Comparison of ENCODE assay signal across 29 cellular contexts in the genomic region with DNA sequence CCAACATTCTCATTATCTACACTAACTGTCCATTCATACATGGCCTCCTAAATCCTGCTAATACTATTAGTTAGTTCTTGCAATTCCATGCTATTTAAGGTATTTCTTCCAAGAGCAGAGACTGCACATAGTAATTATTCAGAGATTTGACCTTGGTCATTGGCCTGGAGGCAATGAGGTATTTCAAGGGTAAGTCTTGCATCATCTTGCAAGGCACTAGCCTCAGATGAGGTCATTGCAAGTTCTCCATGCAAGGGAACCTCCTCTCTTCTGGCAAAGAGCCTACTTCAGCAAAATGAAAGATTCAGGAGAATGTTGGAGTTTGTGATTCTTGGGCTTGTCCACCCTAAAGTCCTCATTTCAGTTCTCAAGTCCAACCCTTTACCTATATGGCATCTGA. TPM values are rescaled to one million over a fixed set of nuclear protein-coding genes. Genes with fewer than 3 reads are reported as not detected.
DNase-seq lines count a peak whose midpoint lies in the region; ATAC-seq, FAIRE-seq and TF ChIP-seq lines count a peak whose summit lies in the region.
"Had no signal": no experiment of that assay in that cellular context is flagged by ENCODE, and none has a peak within 500 bp of the region (broad histone marks: within the 10 kb centered on the region; RNA-seq: fewer than 3 reads in every experiment).

No MANE protein-coding gene starts in this region.

- H2BK120ac ChIP-seq in IMR-90 (ENCODE audit: low read depth, low read length), result no peak overlapping the region

- no peak for TF ChIP-seq RAD21 in IMR-90 (IDR thresholded peaks at IDR 0.05; ENCODE audit: low read length)
- no peak for TF ChIP-seq RAD21 in K562 (CRISPR knock-in tag; conservative IDR thresholded peaks at IDR 0.05 in 1 of 2, IDR thresholded peaks at IDR 0.05 in 1 of 2)

- H3K9me1 ChIP-seq in IMR-90 (ENCODE audit: insufficient read depth, low read length) (no peaks in the 10 kb centered on the region), K562 (ENCODE audit: control insufficient read depth, insufficient read depth, low read length) (no peaks in the 10 kb centered on the region)

- FAIRE-seq in K562 (lab: Jason Lieb, UNC), result no peak
- FAIRE-seq: frontal cortex, H54 had no signal

- H3K27me3 ChIP-seq in IMR-90 (ENCODE audit: control insufficient read depth, insufficient read depth, low read length) (no peaks in the 10 kb centered on the region), K562 (ENCODE audit: control insufficient read depth in 2 of 2, insufficient read depth in 2 of 2, low read length in 2 of 2) (no peaks in the 10 kb centered on the region), ovary (no peaks in the 10 kb centered on the region)
- H3K27me3 ChIP-seq: cardiac muscle cell, right atrium auricular region, thyroid gland had no signal

- H4K5ac ChIP-seq in IMR-90 (ENCODE audit: low read depth, low read length), result no peak overlapping the region

- H3K4me1 Mint-ChIP-seq in chondrocyte (ENCODE audit: low read depth), result peaks cover 10% of the 10 kb centered on the region
- H3K4me1 Mint-ChIP-seq: immature natural killer cell, natural killer cell had no signal

- H3K27me3 Mint-ChIP-seq in chondrocyte (ENCODE audit: low read depth), result no peaks in the 10 kb centered on the region
- H3K27me3 Mint-ChIP-seq: CD4-positive, alpha-beta T cell; dendritic cell treated with granulocyte-macrophage colony-stimulating factor and Interleukin-4, amounts not matched to agents 40 ng/mL and 50 ng/mL, for 4 days; stimulated activated naive CD8-positive, alpha-beta T cell treated with anti-CD3 and anti-CD28 coated beads, Interleukin-15, Interleukin-2, amounts not matched to agents 100 ng/mL and 50 ng/mL, for 24 hours had no signal

- no peak overlapping the region for H2AK9ac ChIP-seq in IMR-90 (replicated peaks; ENCODE audit: low read depth, low read length, poor library complexity)

- intact Hi-C loops in IMR-90 (cut with micrococcal nuclease), result no loop called here
- intact Hi-C loops in K562 (cut with micrococcal nuclease), result no loop called here
- intact Hi-C loops in ovary (cut with DNase I), result no loop called here

- TF ChIP-seq EP300 in K562 (IDR thresholded peaks at IDR 0.05; ENCODE audit: low read length) (no peak), ovary (IDR thresholded peaks at IDR 0.05) (no peak)

- H3K4me3 ChIP-seq in IMR-90 (ENCODE audit: insufficient read depth, low read depth, low read length) (no peak overlapping the region), K562 (no peak overlapping the region), ovary (no peak overlapping the region)
- H3K4me3 ChIP-seq: cardiac muscle cell, left ventricle myocardium inferior, right atrium auricular region, SK-N-MC, thyroid gland had no signal

- H2BK5ac ChIP-seq in IMR-90 (ENCODE audit: low read depth, low read length, poor library complexity, severe bottlenecking), result no peak overlapping the region

- H3K9ac ChIP-seq in IMR-90 (ENCODE audit: low read depth, low read length) (no peak overlapping the region), K562 (ENCODE audit: insufficient read depth in 1 of 2, low read depth in 2 of 2, low read length in 2 of 2) (no peak overlapping the region)

- H3K4me1 ChIP-seq in IMR-90 (ENCODE audit: control insufficient read depth, insufficient read depth, low read length), result no peaks in the 10 kb centered on the region
- H3K4me1 ChIP-seq in K562 (replicated peaks in 1 of 2; ENCODE audit: control insufficient read depth in 2 of 2, insufficient read depth in 2 of 2, low read length in 2 of 2), result no peaks in the 10 kb centered on the region
- no peaks in the 10 kb centered on the region for H3K4me1 ChIP-seq in ovary (ENCODE audit: insufficient read depth)
- H3K4me1 ChIP-seq: left ventricle myocardium inferior, right atrium auricular region had no signal

- CTCF ChIA-PET in IMR-90 (lab: Yijun Ruan, JAX), result interaction anchor here (0.6 kb wide), 1 partner anchor 284 kb away, joined by 3 read pairs; no protein-coding TSS in a partner anchor
- CTCF ChIA-PET in K562 (lab: Yijun Ruan, JAX; ENCODE audit: low intra/inter-chr PET ratio), result no interaction called here

- H3K18ac ChIP-seq in IMR-90 (ENCODE audit: low read depth, low read length), result no peak overlapping the region

- no peak overlapping the region for H4K8ac ChIP-seq in IMR-90 (ENCODE audit: low read depth in 2 of 2, low read length in 2 of 2)

- ATAC-seq in IMR-90 (ENCODE audit: low read depth) (no peak; the same call in 1 of the 2 replicates), K562 (no peak), HG02763 (IDR thresholded peaks at IDR 0.05; ENCODE audit: unreplicated experiment) (no peak), GM18858 (IDR thresholded peaks at IDR 0.05; ENCODE audit: unreplicated experiment) (no peak)
- ATAC-seq: natural killer cell had no signal

- H4K20me1 ChIP-seq in IMR-90 (ENCODE audit: insufficient read depth, low read length) (no peaks in the 10 kb centered on the region), K562 (replicated peaks; ENCODE audit: control insufficient read depth, insufficient read depth, low read length) (no peaks in the 10 kb centered on the region)

- peak; percentile 54 for DNase-seq in IMR-90
- no peak for DNase-seq in K562 (ENCODE audit: extremely low read depth in 1 of 4, low spot score in 3 of 4)
- DNase-seq in fibroblast of the conjunctiva (ENCODE audit: low read depth), result peak; percentile 71
- no peak for DNase-seq in ovary
- DNase-seq in chondrocyte (ENCODE audit: low spot score), result no peak
- DNase-seq: activated CD8-positive, alpha-beta memory T cell treated with anti-CD3 and anti-CD28 coated beads for 24 hours; activated T-cell treated with anti-CD3 and anti-CD28 coated beads, Interleukin-2, amount 50 U/mL, for 1 hour; CD4-positive, alpha-beta T cell; hippocampal formation; immature natural killer cell; Kasumi-1; left ventricle myocardium inferior; natural killer cell; NCI-H1092; NCI-H187 treated with DMSO at 0.1 percent for 48 hours; NCI-H748 treated with DMSO at 0.1 percent for 48 hours; RPMI8226; stimulated activated CD4-positive, alpha-beta T cell treated with anti-CD3 and anti-CD28 coated beads, Interleukin-15, amount 100 ng/mL, for 24 hours; thyroid gland had no signal

- H3K79me1 ChIP-seq in IMR-90 (ENCODE audit: low read depth in 1 of 2, low read length in 2 of 2), result no peaks in the 10 kb centered on the region

- H3K27ac Mint-ChIP-seq in chondrocyte (ENCODE audit: unreplicated experiment), result no peak overlapping the region
- H3K27ac Mint-ChIP-seq: CD4-positive, alpha-beta T cell; dendritic cell treated with granulocyte-macrophage colony-stimulating factor and Interleukin-4, amounts not matched to agents 40 ng/mL and 50 ng/mL, for 4 days; immature natural killer cell; natural killer cell; stimulated activated naive CD8-positive, alpha-beta T cell treated with anti-CD3 and anti-CD28 coated beads, Interleukin-15, Interleukin-2, amounts not matched to agents 100 ng/mL and 50 ng/mL, for 24 hours; T-helper 1 cell treated with Interleukin-12 subunit alpha and Interleukin-12 subunit beta and Interleukin-4 antibody, amounts not matched to agents 30 μg/mL and 1 μg/mL, for 36 hours had no signal

- no peak overlapping the region for H2AFZ ChIP-seq in IMR-90 (replicated peaks; ENCODE audit: low read length, poor library complexity)
- no peak overlapping the region for H2AFZ ChIP-seq in K562 (ENCODE audit: low read depth, low read length)

- H3K36me3 ChIP-seq in IMR-90 (ENCODE audit: control insufficient read depth, insufficient read depth, low read length) (no peaks in the 10 kb centered on the region), K562 (ENCODE audit: control insufficient read depth, insufficient read depth, low read length) (no peaks in the 10 kb centered on the region), ovary (no peaks in the 10 kb centered on the region)
- H3K36me3 ChIP-seq: cardiac muscle cell, left ventricle myocardium inferior, right atrium auricular region, thyroid gland had no signal

- H3K14ac ChIP-seq in IMR-90 (replicated peaks; ENCODE audit: low read depth, low read length), result no peak overlapping the region

- H3K9me3 Mint-ChIP-seq in chondrocyte (ENCODE audit: low read depth), result peaks cover 5% of the 10 kb centered on the region
- H3K9me3 Mint-ChIP-seq: CD4-positive, alpha-beta T cell; immature natural killer cell; T-helper 1 cell treated with Interleukin-12 subunit alpha and Interleukin-12 subunit beta and Interleukin-4 antibody, amounts not matched to agents 30 μg/mL and 1 μg/mL, for 36 hours had no signal

- no peak overlapping the region for H4K91ac ChIP-seq in IMR-90 (ENCODE audit: insufficient read depth, low read depth, low read length)

- H3K23ac ChIP-seq in IMR-90 (ENCODE audit: low read depth, low read length), result no peak overlapping the region

- H3K4me2 ChIP-seq in IMR-90 (ENCODE audit: low read depth, low read length) (no peak overlapping the region), K562 (ENCODE audit: insufficient read depth, low read length) (no peak overlapping the region)

- H3K4ac ChIP-seq in IMR-90 (ENCODE audit: low read depth, low read length), result no peak overlapping the region

- TF ChIP-seq POLR2A in IMR-90 (IDR thresholded peaks at IDR 0.05; ENCODE audit: low read depth, low read length) (no peak), K562 (conservative IDR thresholded peaks at IDR 0.05) (no peak), ovary (IDR thresholded peaks at IDR 0.05) (no peak)

- no TSS peak for BruUV-seq in IMR-90 (replicated peaks; lab: Mats Ljungman, UMichigan)
- BruUV-seq in K562 (replicated peaks; lab: Mats Ljungman, UMichigan), result no TSS peak

- dilution Hi-C loops in IMR-90 (cut with HindIII; ENCODE audit: low sequenced_read_pairs, unreplicated experiment), result no loop called here

- H3K27ac ChIP-seq in IMR-90 (ENCODE audit: insufficient read depth, low read length) (no peak overlapping the region), K562 (ENCODE audit: extremely low read depth, low read depth, low read length) (no peak overlapping the region), ovary (no peak overlapping the region)
- H3K27ac ChIP-seq: cardiac muscle cell, left ventricle myocardium inferior, right atrium auricular region, SK-N-MC, thyroid gland had no signal

- no peaks in the 10 kb centered on the region for H3K79me2 ChIP-seq in K562 (ENCODE audit: control insufficient read depth, insufficient read depth, low read length)

- no peak for TF ChIP-seq CTCF in IMR-90 (conservative IDR thresholded peaks at IDR 0.05; ENCODE audit: low read depth, low read length)
- no peak for TF ChIP-seq CTCF in K562 (IDR thresholded peaks at IDR 0.05 in 2 of 3, conservative IDR thresholded peaks at IDR 0.05 in 1 of 3; ENCODE audit: insufficient read depth in 2 of 3, low read depth in 1 of 3, low read length in 3 of 3)
- no peak for TF ChIP-seq CTCF in ovary (IDR thresholded peaks at IDR 0.05)
- TF ChIP-seq CTCF in chondrocyte (IDR thresholded peaks at IDR 0.05), result no peak

- no peak overlapping the region for H3K4me3 Mint-ChIP-seq in chondrocyte (ENCODE audit: unreplicated experiment)
- H3K4me3 Mint-ChIP-seq: CD4-positive, alpha-beta T cell; dendritic cell treated with granulocyte-macrophage colony-stimulating factor and Interleukin-4, amounts not matched to agents 40 ng/mL and 50 ng/mL, for 4 days; immature natural killer cell; natural killer cell; stimulated activated naive CD8-positive, alpha-beta T cell treated with anti-CD3 and anti-CD28 coated beads, Interleukin-15, Interleukin-2, amounts not matched to agents 100 ng/mL and 50 ng/mL, for 24 hours; T-helper 1 cell treated with Interleukin-12 subunit alpha and Interleukin-12 subunit beta and Interleukin-4 antibody, amounts not matched to agents 30 μg/mL and 1 μg/mL, for 36 hours had no signal

- no peak overlapping the region for H2BK15ac ChIP-seq in IMR-90 (ENCODE audit: low read depth, low read length)

- in situ Hi-C loops in IMR-90 (cut with MboI; ENCODE audit: low sequenced_read_pairs), result no loop called here
- in situ Hi-C loops in K562 (cut with MboI), result no loop called here

- no peak overlapping the region for H2BK20ac ChIP-seq in IMR-90 (ENCODE audit: low read depth, low read length)

- no peaks in the 10 kb centered on the region for H3K36me3 Mint-ChIP-seq in chondrocyte (ENCODE audit: low read depth)
- H3K36me3 Mint-ChIP-seq: immature natural killer cell, natural killer cell had no signal

- no peaks in the 10 kb centered on the region for H3K9me3 ChIP-seq in IMR-90 (ENCODE audit: control insufficient read depth, insufficient read depth, low read length)
- H3K9me3 ChIP-seq in K562 (replicated peaks; ENCODE audit: control insufficient read depth, insufficient read depth, low read depth, low read length), result no peaks in the 10 kb centered on the region
- H3K9me3 ChIP-seq in ovary, result no peaks in the 10 kb centered on the region
- H3K9me3 ChIP-seq: left ventricle myocardium inferior, right atrium auricular region, thyroid gland had no signal

- POLR2A ChIA-PET in IMR-90 (lab: Charles Lee; ENCODE audit: unreplicated experiment) (no interaction called here), K562 (lab: Yijun Ruan, JAX) (no interaction called here)

- H3K56ac ChIP-seq in IMR-90 (ENCODE audit: extremely low read depth, insufficient read depth, low read length), result no peak overlapping the region

- H2AK5ac ChIP-seq in IMR-90 (ENCODE audit: low read depth, low read length), result no peak overlapping the region

RNA-seq across cellular contexts. Expression of gene IKZF2, which starts 48.5 kb away (rescaled TPM):
- total RNA-seq in IMR-90 (2012; rRNA removed), result 19.4 and 25.5 TPM in 2 replicates
- polyA plus RNA-seq in IMR-90 (2012; rRNA removed), result 2.1 TPM in 2 replicates
- 0.44 and 0.75 TPM in 2 replicates for polyA plus RNA-seq in IMR-90 (2012; cell fraction: cytosol; rRNA removed)
- 1.5 and 7.5 TPM in 2 replicates for polyA plus RNA-seq in IMR-90 (2012; cell fraction: nucleus; rRNA removed; ENCODE audit: low replicate concordance)
- 1.5 and 3.3 TPM in 2 replicates for total RNA-seq in K562 (2011; cell fraction: chromatin; rRNA removed; ENCODE audit: low replicate concordance)
- total RNA-seq in K562 (2011; cell fraction: nucleolus; rRNA removed), result 0.67 and 1.6 TPM in 2 replicates
- total RNA-seq in K562 (2011; cell fraction: nucleoplasm; rRNA removed), result 1.1 and 1.6 TPM in 2 replicates
- total RNA-seq in K562 (2014; rRNA removed), result 0.08 and 0.09 TPM in 2 replicates
- 0.22 and 0.32 TPM in 2 replicates for total RNA-seq in K562 (2014; rRNA removed; fragmentation: Illumina TruSeq; extraction: Trizol)
- 0.49 and 0.54 TPM in 2 replicates for total RNA-seq in K562 (2015; rRNA removed; fragmentation: Illumina TruSeq; extraction: Trizol)
- 0.47 and 0.65 TPM in 2 replicates for total RNA-seq in K562 (2021)
- polyA plus RNA-seq in K562 (2011; rRNA removed), result 0.08 and 0.29 TPM in 2 replicates
- 0.09 and 0.15 TPM in 2 replicates for polyA plus RNA-seq in K562 (2011; cell fraction: cytosol; rRNA removed)
- 0.37 and 0.38 TPM in 2 replicates for polyA plus RNA-seq in K562 (2011; cell fraction: nucleus; rRNA removed)
- 0.22 and 0.42 TPM in 2 replicates for polyA plus RNA-seq in K562 (2012)
- 0.22 and 0.24 TPM in 2 replicates for polyA plus RNA-seq in K562 (2014; fragmentation: Illumina TruSeq; extraction: Trizol)
- polyA plus RNA-seq in K562 (2014; fragmentation: Nextera tagmentation; extraction: Ambion mirVana), result under 1 TPM; 0.04 to 0.06 TPM
- 0.04 and 0.07 TPM in 2 replicates for polyA plus RNA-seq in K562 (2014; rRNA removed)
- 0.51 and 2.4 TPM in 2 replicates for polyA minus RNA-seq in K562 (2011; rRNA and poly(A)+ RNA removed)
- polyA minus RNA-seq in K562 (2011; cell fraction: cytosol; rRNA and poly(A)+ RNA removed), result 0.38 and 0.73 TPM in 2 replicates
- 1.1 and 1.8 TPM in 2 replicates for polyA minus RNA-seq in K562 (2011; cell fraction: nucleus; rRNA and poly(A)+ RNA removed)
- total RNA-seq in ovary, result 1 to 10 TPM; 3.3 to 7.4 (median 5.3) TPM
- polyA plus RNA-seq in ovary, result 1 to 10 TPM in 1 of 2 donors, under 1 TPM in 1; 0.52 to 1.8 TPM
- 8.6 to 18.1 TPM (median 9.2 TPM) in 3 replicates for total RNA-seq in chondrocyte

Comparison
In these comparisons a context has a peak if more than half of its experiments do, and no peak if none do; other contexts are left out.
1. DNase-seq: peak in IMR-90 (single experiment) and fibroblast of the conjunctiva (single experiment); none in K562 (0 of 4), ovary (0 of 5) and chondrocyte (single experiment).